ENCODE assay signal across 8 cellular contexts in genomic region chr5:122311888-122312669, GRCh38. TPM values are rescaled to one million over a fixed set of nuclear protein-coding genes. Genes with fewer than 3 reads are reported as not detected.
A peak's percentile ranks its signal among the peaks of the same experiment; 100 is the strongest.
DNase-seq lines count a peak whose midpoint lies in the region; TF ChIP-seq lines count a peak whose summit lies in the region.

Gene SNCAIP, plus strand, starts transcription at chr5:122312237. Its CDS starts 78,898 bp downstream, at chr5:122391135.

- no peak within 1 kb of the TSS for H4K5ac ChIP-seq in mesendoderm (ENCODE audit: low read length)

- H3K23ac ChIP-seq in mesendoderm (ENCODE audit: low read length) = peak within 1 kb of the TSS; percentile 33

- H3K79me2 ChIP-seq in mesendoderm (ENCODE audit: control insufficient read depth, insufficient read depth, low read length) = no peaks in the 10 kb centered on the region

- no peak within 1 kb of the TSS for H2BK5ac ChIP-seq in mesendoderm (ENCODE audit: low read length)

- peak within 1 kb of the TSS; percentile 50 for H3K9ac ChIP-seq in mesendoderm (ENCODE audit: low read length)

- H3K4me1 Mint-ChIP-seq in type B pancreatic cell (ENCODE audit: unreplicated experiment) = peaks cover 20% of the 10 kb centered on the region

- peak within 1 kb of the TSS; percentile 75 for H3K56ac ChIP-seq in mesendoderm (ENCODE audit: low read length)

- DNase-seq in GM10266 (ENCODE audit: extremely low spot score) (peak; percentile 54), HCEC 1CT (peak; percentile 29), RPMI7951 (ENCODE audit: low read depth) (peak; percentile 28), epithelial cell of esophagus (ENCODE audit: low read depth) (peak; percentile 34), mesendoderm (peak; percentile 57), type B pancreatic cell (ENCODE audit: extremely low spot score, unreplicated experiment) (peak; percentile 74)
- no peak for DNase-seq in stimulated activated CD4-positive, alpha-beta T cell treated with anti-CD3 and anti-CD28 coated beads, Interleukin-4, amount 100 ng/mL, for 1 hour
- no peak for DNase-seq in stimulated activated CD4-positive, alpha-beta T cell treated with anti-CD3 and anti-CD28 coated beads, Interleukin-1b, Interleukin-23, amount 100 ng/mL, for 48 hours

- H3K4me3 ChIP-seq in epithelial cell of esophagus (ENCODE audit: low read length) (peak within 1 kb of the TSS; percentile 28), mesendoderm (ENCODE audit: low read length) (peak within 1 kb of the TSS; percentile 27)

- peaks cover 38% of the 10 kb centered on the region for H3K27me3 Mint-ChIP-seq in type B pancreatic cell

- H2BK120ac ChIP-seq in mesendoderm (ENCODE audit: low read depth, low read length) = no peak within 1 kb of the TSS

- peaks cover 3% of the 10 kb centered on the region for H3K36me3 Mint-ChIP-seq in type B pancreatic cell

- no peak within 1 kb of the TSS for H2BK15ac ChIP-seq in mesendoderm (replicated peaks; ENCODE audit: low read depth)

- peak within 1 kb of the TSS; percentile 97 for H3K4me3 Mint-ChIP-seq in type B pancreatic cell

- no peak within 1 kb of the TSS for H2AK5ac ChIP-seq in mesendoderm (ENCODE audit: low read length)

- peaks cover 4% of the 10 kb centered on the region for H3K27me3 ChIP-seq in mesendoderm (ENCODE audit: insufficient read depth, low read length, poor library complexity)

- H3K18ac ChIP-seq in mesendoderm (ENCODE audit: low read length) = peak within 1 kb of the TSS; percentile 39

- no peaks in the 10 kb centered on the region for H3K4me1 ChIP-seq in mesendoderm (ENCODE audit: control insufficient read depth, low read depth, low read length)

- no peak within 1 kb of the TSS for H3K4ac ChIP-seq in mesendoderm (ENCODE audit: low read depth, low read length)

- H3K27ac ChIP-seq in mesendoderm (ENCODE audit: low read depth, low read length) = no peak within 1 kb of the TSS

- H3K27ac Mint-ChIP-seq in type B pancreatic cell = peak within 1 kb of the TSS; percentile 81

- H3K36me3 ChIP-seq in mesendoderm (ENCODE audit: control insufficient read depth, insufficient read depth, low read length) = no peaks in the 10 kb centered on the region

- H4K8ac ChIP-seq in mesendoderm (ENCODE audit: low read depth, low read length) = no peak within 1 kb of the TSS

- H3K4me2 ChIP-seq in mesendoderm (ENCODE audit: low read length) = peak within 1 kb of the TSS; percentile 70

- TF ChIP-seq CTCF in GM10266 (IDR thresholded peaks at IDR 0.05; ENCODE audit: control insufficient read depth, insufficient read depth, low read depth, missing control alignments) (no peak), epithelial cell of esophagus (IDR thresholded peaks at IDR 0.05; ENCODE audit: insufficient read depth, low read depth, low read length, missing control alignments) (no peak), type B pancreatic cell (conservative IDR thresholded peaks at IDR 0.05) (no peak)

- no CpG with 5 or more reads among the region's 91 CpGs for WGBS in mesendoderm (ENCODE audit: extremely low coverage, insufficient coverage, low lambda C conversion rate)

- H3K79me1 ChIP-seq in mesendoderm (ENCODE audit: low read length) = no peaks in the 10 kb centered on the region

- H3K9me3 Mint-ChIP-seq in type B pancreatic cell = no peaks in the 10 kb centered on the region

RNA-seq across cellular contexts. Expression of gene SNCAIP, which starts in this region (rescaled TPM):
- total RNA-seq in RPMI7951 (2014; rRNA removed; shearing (Covaris generic)) = not detected in 2 replicates
- 1.8 TPM for polyA plus RNA-seq in mesendoderm (2013, experiment 1 of 2)
- 1.7 TPM for polyA plus RNA-seq in mesendoderm (2013, experiment 2 of 2)
- 6.6 and 31.6 TPM in 2 replicates for total RNA-seq in type B pancreatic cell (ENCODE audit: low replicate concordance)

Comparison
In these comparisons a context has a peak if more than half of its experiments do, and no peak if none do; other contexts are left out.
1. Peak in DNase-seq in RPMI7951; RNA of the gene not detected or under 1 TPM.
2. DNase-seq: peak in GM10266 (single experiment), HCEC 1CT (single experiment), epithelial cell of esophagus (single experiment), mesendoderm (single experiment) and type B pancreatic cell (single experiment); none in stimulated activated CD4-positive, alpha-beta T cell treated with anti-CD3 and anti-CD28 coated beads, Interleukin-4, amount 100 ng/mL, for 1 hour (single experiment) and stimulated activated CD4-positive, alpha-beta T cell treated with anti-CD3 and anti-CD28 coated beads, Interleukin-1b, Interleukin-23, amount 100 ng/mL, for 48 hours (single experiment).